In the genomic region with DNA sequence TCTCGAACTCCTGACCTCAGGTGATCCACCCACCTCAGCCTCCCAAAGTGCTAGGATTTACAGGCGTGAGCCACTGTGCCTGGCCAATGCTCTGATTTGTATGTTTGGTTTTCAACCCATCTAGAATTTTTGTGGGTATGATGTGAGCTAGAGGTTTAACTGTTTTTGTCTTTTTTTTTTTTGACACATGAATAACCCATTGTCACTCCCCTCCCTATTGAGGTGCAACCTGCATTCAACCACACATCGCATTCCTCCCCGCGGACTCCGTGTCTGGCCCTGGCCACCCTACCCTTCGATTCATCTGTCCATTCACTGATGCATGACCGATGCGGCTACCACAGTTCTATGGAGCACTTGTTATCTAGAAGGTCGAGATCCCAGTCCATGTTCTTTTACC, we compare ENCODE assay signal across 36 cellular contexts. TPM values are rescaled to one million over a fixed set of nuclear protein-coding genes. Genes with fewer than 3 reads are reported as not detected.
"Had no signal": no experiment of that assay in that cellular context is flagged by ENCODE, and none has a peak within 500 bp of the region (broad histone marks: within the 10 kb centered on the region; RNA-seq: fewer than 3 reads in every experiment).

No MANE protein-coding gene starts in this region.

- H3K27me3 Mint-ChIP-seq: activated CD4-positive, alpha-beta memory T cell treated with anti-CD3 and anti-CD28 coated beads for 36 hours had no signal

- H3K36me3 Mint-ChIP-seq: activated CD4-positive, alpha-beta memory T cell treated with anti-CD3 and anti-CD28 coated beads for 36 hours had no signal

- H3K9me3 Mint-ChIP-seq: activated CD4-positive, alpha-beta memory T cell treated with anti-CD3 and anti-CD28 coated beads for 36 hours; activated naive CD4-positive, alpha-beta T cell treated with anti-CD3 and anti-CD28 coated beads for 36 hours; activated T-cell treated with anti-CD3 and anti-CD28 coated beads, Interleukin-2, amount 50 U/mL, for 4 hours; activated T-helper 1 cell treated with anti-CD3 and anti-CD28 coated beads, Interleukin-12 subunit alpha, Interleukin-12 subunit beta, Interleukin-2, Interleukin-4 antibody, amounts not matched to agents 30 ng/mL and 10 ng/mL and 1 ng/mL, durations not matched to agents 14 hours and 24 hours and 36 hours had no signal

- H3K4me3 Mint-ChIP-seq: activated CD4-positive, alpha-beta memory T cell treated with anti-CD3 and anti-CD28 coated beads for 36 hours; activated naive CD4-positive, alpha-beta T cell treated with anti-CD3 and anti-CD28 coated beads for 36 hours; activated naive CD8-positive, alpha-beta T cell treated with anti-CD3 and anti-CD28 coated beads for 36 hours; activated T-cell treated with anti-CD3 and anti-CD28 coated beads, Interleukin-2, amount 50 U/mL, for 4 hours; activated T-helper 1 cell treated with anti-CD3 and anti-CD28 coated beads, Interleukin-12 subunit alpha, Interleukin-12 subunit beta, Interleukin-2, Interleukin-4 antibody, amounts not matched to agents 30 ng/mL and 10 ng/mL and 1 ng/mL, durations not matched to agents 14 hours and 24 hours and 36 hours had no signal

- H3K27ac Mint-ChIP-seq: activated CD4-positive, alpha-beta memory T cell treated with anti-CD3 and anti-CD28 coated beads for 36 hours; activated naive CD4-positive, alpha-beta T cell treated with anti-CD3 and anti-CD28 coated beads for 36 hours; activated naive CD8-positive, alpha-beta T cell treated with anti-CD3 and anti-CD28 coated beads for 36 hours; activated T-helper 1 cell treated with anti-CD3 and anti-CD28 coated beads, Interleukin-12 subunit alpha, Interleukin-12 subunit beta, Interleukin-2, Interleukin-4 antibody, amounts not matched to agents 30 ng/mL and 10 ng/mL and 1 ng/mL, durations not matched to agents 14 hours and 24 hours and 36 hours had no signal

- ATAC-seq: activated T-cell treated with anti-CD3 and anti-CD28 coated beads, Interleukin-2, amount 50 U/mL, for 4 hours; PC-3; Right ventricle myocardium inferior; SK-N-SH treated with all-trans-retinoic acid at 6 μM for 48 hours had no signal

- DNase-seq: activated CD4-positive, alpha-beta memory T cell treated with anti-CD3 and anti-CD28 coated beads for 36 hours; activated CD4-positive, alpha-beta T cell treated with anti-CD3 and anti-CD28 coated beads, Interleukin-2, amount 50 U/mL, for 1 hour; activated CD8-positive, alpha-beta memory T cell treated with anti-CD3 and anti-CD28 coated beads, Interleukin-2, amount 50 U/mL, for 4 hours; activated gamma-delta T cell treated with Interleukin-2 at 50 U/mL for 16 hours; activated naive CD4-positive, alpha-beta T cell treated with anti-CD3 and anti-CD28 coated beads for 36 hours; activated naive CD8-positive, alpha-beta T cell treated with anti-CD3 and anti-CD28 coated beads for 36 hours; activated T-cell treated with anti-CD3 and anti-CD28 coated beads for 4 hours; activated T-cell treated with anti-CD3 and anti-CD28 coated beads, Interleukin-2, amount 50 U/mL, for 4 hours; amniotic stem cell; aorta; brain microvascular endothelial cell; central memory CD4-positive, alpha-beta T cell; Karpas-422; KBM-7; NCI-H1105; NCI-H1436; NCI-H1694; NCI-H1930; NCI-H2081 treated with DMSO at 0.1 percent for 48 hours; NCI-H226; NCI-H446 treated with DMSO at 0.1 percent for 48 hours; NCI-H524; NCI-H69; NK-92 treated with Interleukin-12 subunit alpha and Interleukin-12 subunit beta, amount 100 ng/mL, for 24 hours; PC-3; Peyer's patch; SIG-M5; T-helper 1 cell; T1000 had no signal

RNA-seq across cellular contexts. Expression of gene FAM163B, which starts 9.5 kb away (rescaled TPM):
- total RNA-seq: activated CD4-positive, alpha-beta memory T cell treated with anti-CD3 and anti-CD28 coated beads for 36 hours; activated naive CD4-positive, alpha-beta T cell treated with anti-CD3 and anti-CD28 coated beads for 36 hours; activated naive CD8-positive, alpha-beta T cell treated with anti-CD3 and anti-CD28 coated beads for 36 hours; activated T-cell treated with anti-CD3 and anti-CD28 coated beads, Interleukin-2, amount 50 U/mL, for 4 hours; activated T-helper 1 cell treated with anti-CD3 and anti-CD28 coated beads, Interleukin-12 subunit alpha, Interleukin-12 subunit beta, Interleukin-2, Interleukin-4 antibody, amounts not matched to agents 30 ng/mL and 10 ng/mL and 1 ng/mL, durations not matched to agents 14 hours and 24 hours and 36 hours; aorta; chondrocyte; MCF 10A; PC-3; Peyer's patch; SK-MEL-5; T-helper 2 cell treated with Interferon-gamma antibody and Interleukin-4, amounts not matched to agents 100 ng/mL and 5 ng/mL, for 36 hours had no signal

RNA-seq across cellular contexts. Expression of gene DBH, which starts 17.4 kb away (rescaled TPM):
- total RNA-seq: activated CD4-positive, alpha-beta memory T cell treated with anti-CD3 and anti-CD28 coated beads for 36 hours; activated naive CD4-positive, alpha-beta T cell treated with anti-CD3 and anti-CD28 coated beads for 36 hours; activated naive CD8-positive, alpha-beta T cell treated with anti-CD3 and anti-CD28 coated beads for 36 hours; activated T-cell treated with anti-CD3 and anti-CD28 coated beads, Interleukin-2, amount 50 U/mL, for 4 hours; activated T-helper 1 cell treated with anti-CD3 and anti-CD28 coated beads, Interleukin-12 subunit alpha, Interleukin-12 subunit beta, Interleukin-2, Interleukin-4 antibody, amounts not matched to agents 30 ng/mL and 10 ng/mL and 1 ng/mL, durations not matched to agents 14 hours and 24 hours and 36 hours; aorta; chondrocyte; MCF 10A; PC-3; Peyer's patch; Right ventricle myocardium inferior; SK-MEL-5; T-helper 2 cell treated with Interferon-gamma antibody and Interleukin-4, amounts not matched to agents 100 ng/mL and 5 ng/mL, for 36 hours had no signal
